Comparison of ENCODE assay signal across 21 cellular contexts in genomic region chrX:87697409-87697808, GRCh38.
DNase-seq lines count a peak whose midpoint lies in the region; ATAC-seq, FAIRE-seq and TF ChIP-seq lines count a peak whose summit lies in the region.
"Had no signal": no experiment of that assay in that cellular context is flagged by ENCODE, and none has a peak within 500 bp of the region (broad histone marks: within the 10 kb centered on the region; RNA-seq: fewer than 3 reads in every experiment).

No MANE protein-coding gene starts in this region.

- no peaks in the 10 kb centered on the region for H3K27me3 ChIP-seq in mammary epithelial cell (ENCODE audit: insufficient read depth, low read length)
- no peaks in the 10 kb centered on the region for H3K27me3 ChIP-seq in astrocyte (ENCODE audit: insufficient read depth, low read length)
- no peaks in the 10 kb centered on the region for H3K27me3 ChIP-seq in neural cell (ENCODE audit: insufficient read depth, low read depth, low read length)
- H3K27me3 ChIP-seq in left lung, result no peaks in the 10 kb centered on the region

- H3K9me3 Mint-ChIP-seq in MCF 10A (ENCODE audit: unreplicated experiment) (no peaks in the 10 kb centered on the region), astrocyte (ENCODE audit: unreplicated experiment) (no peaks in the 10 kb centered on the region)
- H3K9me3 Mint-ChIP-seq: CD8-positive, alpha-beta T cell had no signal

- POLR2A ChIA-PET in MCF 10A (lab: Yijun Ruan, JAX), result no interaction called here

- no TSS peak for BruUV-seq in MCF 10A (replicated peaks; lab: Mats Ljungman, UMichigan)
- BruUV-seq in mammary epithelial cell (replicated peaks; lab: Mats Ljungman, UMichigan), result no TSS peak

- ATAC-seq in left lung (no peak), left colon (no peak)
- ATAC-seq: CD8-positive, alpha-beta T cell had no signal

- H3K79me2 ChIP-seq in mammary epithelial cell (ENCODE audit: insufficient read depth, low read length) (no peaks in the 10 kb centered on the region), astrocyte (ENCODE audit: insufficient read depth, low read length) (no peaks in the 10 kb centered on the region), neural cell (replicated peaks; ENCODE audit: insufficient read depth, low read length) (no peaks in the 10 kb centered on the region)

- H3K9ac ChIP-seq in mammary epithelial cell (ENCODE audit: insufficient read depth, low read length) (no peak overlapping the region), astrocyte (ENCODE audit: low read length) (no peak overlapping the region), neural cell (ENCODE audit: low read length) (no peak overlapping the region)
- H3K9ac ChIP-seq: BLaER1 had no signal

- H3K4me3 Mint-ChIP-seq in MCF 10A (ENCODE audit: unreplicated experiment) (no peak overlapping the region), astrocyte (ENCODE audit: unreplicated experiment) (no peak overlapping the region)
- H3K4me3 Mint-ChIP-seq: B cell; CD4-positive, CD25-positive, alpha-beta regulatory T cell; CD8-positive, alpha-beta T cell had no signal

- intact Hi-C loops in MCF 10A (cut with micrococcal nuclease), result loop anchor here (2.0 to 10.0 kb wide), 2 partner anchors 437 to 915 kb away; no protein-coding TSS in a partner anchor
- intact Hi-C loops in mammary epithelial cell (cut with micrococcal nuclease), result no loop called here
- intact Hi-C loops in left lung (cut with DNase I), result no loop called here
- intact Hi-C loops in left colon (cut with DNase I, micrococcal nuclease), result no loop called here

- H3K9me3 ChIP-seq in mammary epithelial cell (replicated peaks; ENCODE audit: insufficient read depth, low read length) (no peaks in the 10 kb centered on the region), astrocyte (ENCODE audit: insufficient read depth, low read depth, low read length) (no peaks in the 10 kb centered on the region), neural cell (ENCODE audit: low read length) (no peaks in the 10 kb centered on the region), left lung (no peaks in the 10 kb centered on the region)
- H3K9me3 ChIP-seq: BLaER1 had no signal

- dilution Hi-C loops in mammary epithelial cell (cut with HindIII; ENCODE audit: low sequenced_read_pairs), result no loop called here

- no peaks in the 10 kb centered on the region for H3K9me2 ChIP-seq in neural cell (ENCODE audit: insufficient read depth, low read length)

- peak; percentile 56 for TF ChIP-seq RAD21 in neural cell (conservative IDR thresholded peaks at IDR 0.05)

- 0% methylated on average over 1 of the region's 1 CpG for WGBS in mammary epithelial cell (ENCODE audit: low coverage, missing lambda C conversion rate)

- in situ Hi-C loops in mammary epithelial cell (cut with MboI; ENCODE audit: low sequenced_read_pairs in 2 of 2), result no loop called here

- H3K4me2 ChIP-seq in mammary epithelial cell (ENCODE audit: insufficient read depth, low read depth, low read length) (no peak overlapping the region), astrocyte (ENCODE audit: low read length) (no peak overlapping the region), neural cell (ENCODE audit: low read length) (no peak overlapping the region)
- H3K4me2 ChIP-seq: BLaER1 had no signal

- no peak for DNase-seq in MCF 10A (ENCODE audit: unreplicated experiment)
- DNase-seq in mammary epithelial cell, result no peak
- DNase-seq in OCI-M1 (lab: John Stamatoyannopoulos, UW), result peak; percentile 3
- no peak for DNase-seq in astrocyte (ENCODE audit: low read depth)
- DNase-seq in left lung, result no peak
- no peak for DNase-seq in stimulated activated CD4-positive, alpha-beta T cell treated with anti-CD3 and anti-CD28 coated beads, Interleukin-4, amount 100 ng/mL, for 4 hours
- no peak for DNase-seq in left colon
- DNase-seq: CD4-positive, CD25-positive, alpha-beta regulatory T cell; CD8-positive, alpha-beta T cell; DMS 273 treated with DMSO at 0.1 percent for 48 hours; DND-41; H7; HCEC 1CT had no signal

- H3K27ac Mint-ChIP-seq in MCF 10A (ENCODE audit: low read depth, unreplicated experiment), result no peak overlapping the region
- no peak overlapping the region for H3K27ac Mint-ChIP-seq in astrocyte (ENCODE audit: unreplicated experiment)
- H3K27ac Mint-ChIP-seq: B cell; CD4-positive, CD25-positive, alpha-beta regulatory T cell; CD8-positive, alpha-beta T cell had no signal

- H3K27me3 Mint-ChIP-seq in MCF 10A (ENCODE audit: insufficient read depth, unreplicated experiment) (peaks cover 18% of the 10 kb centered on the region), astrocyte (ENCODE audit: low read depth, unreplicated experiment) (no peaks in the 10 kb centered on the region)
- H3K27me3 Mint-ChIP-seq: B cell; CD4-positive, CD25-positive, alpha-beta regulatory T cell had no signal

- TF ChIP-seq EP300 in neural cell (conservative IDR thresholded peaks at IDR 0.05; ENCODE audit: poor library complexity, severe bottlenecking), result no peak

- TF ChIP-seq CTCF in MCF 10A (IDR thresholded peaks at IDR 0.05; ENCODE audit: unreplicated experiment) (peak; percentile 13), mammary epithelial cell (conservative IDR thresholded peaks at IDR 0.05 in 1 of 2, IDR thresholded peaks at IDR 0.05 in 1 of 2; ENCODE audit: extremely low read depth in 1 of 2, insufficient read depth in 1 of 2, low read depth in 1 of 2, low read length in 2 of 2) (no peak), astrocyte (IDR thresholded peaks at IDR 0.05; ENCODE audit: insufficient read depth, low read depth, low read length) (no peak), neural cell (IDR thresholded peaks at IDR 0.05; ENCODE audit: poor library complexity, severe bottlenecking) (no peak), left lung (IDR thresholded peaks at IDR 0.05) (no peak)

- H3K4me3 ChIP-seq in mammary epithelial cell (replicated peaks in 1 of 3; ENCODE audit: insufficient read depth in 1 of 3, low read depth in 2 of 3, low read length in 3 of 3) (no peak overlapping the region), astrocyte (ENCODE audit: insufficient read depth, low read depth, low read length) (no peak overlapping the region), neural cell (ENCODE audit: low read length) (no peak overlapping the region), left lung (no peak overlapping the region)
- H3K4me3 ChIP-seq: BLaER1 had no signal

- CTCF ChIA-PET in MCF 10A (lab: Yijun Ruan, JAX) (interaction anchor here (0.6 to 1.4 kb wide), 2 partner anchors 457 to 915 kb away, joined by 4 read pairs; no protein-coding TSS in a partner anchor), mammary epithelial cell (lab: Charles Lee; ENCODE audit: low non-redundant PET) (no interaction called here)

- no peaks in the 10 kb centered on the region for H3K4me1 ChIP-seq in mammary epithelial cell (ENCODE audit: insufficient read depth, low read length)
- H3K4me1 ChIP-seq in astrocyte (ENCODE audit: insufficient read depth, low read length), result no peaks in the 10 kb centered on the region
- H3K4me1 ChIP-seq in left lung, result no peaks in the 10 kb centered on the region
- H3K4me1 ChIP-seq: BLaER1 had no signal

- no peaks in the 10 kb centered on the region for H3F3A ChIP-seq in neural cell (ENCODE audit: insufficient read depth, low read length, poor library complexity, severe bottlenecking)

- H3K4me1 Mint-ChIP-seq in MCF 10A (ENCODE audit: insufficient read depth, unreplicated experiment) (no peaks in the 10 kb centered on the region), astrocyte (ENCODE audit: low read depth, unreplicated experiment) (no peaks in the 10 kb centered on the region)
- H3K4me1 Mint-ChIP-seq: B cell; CD4-positive, CD25-positive, alpha-beta regulatory T cell had no signal

- H4K20me1 ChIP-seq in mammary epithelial cell (ENCODE audit: insufficient read depth, low read length) (no peaks in the 10 kb centered on the region), astrocyte (ENCODE audit: insufficient read depth, low read length) (no peaks in the 10 kb centered on the region), neural cell (ENCODE audit: insufficient read depth) (no peaks in the 10 kb centered on the region)
- H4K20me1 ChIP-seq: BLaER1 had no signal

- FAIRE-seq in astrocyte (lab: Jason Lieb, UNC), result peak; percentile 37
- FAIRE-seq: D721Med, G401.6, GM12892, H1 had no signal

- H3K36me3 Mint-ChIP-seq in MCF 10A (ENCODE audit: insufficient read depth, unreplicated experiment) (no peaks in the 10 kb centered on the region), astrocyte (ENCODE audit: low read depth, unreplicated experiment) (no peaks in the 10 kb centered on the region)
- H3K36me3 Mint-ChIP-seq: CD4-positive, CD25-positive, alpha-beta regulatory T cell; CD8-positive, alpha-beta T cell had no signal

- no peaks in the 10 kb centered on the region for H3K36me3 ChIP-seq in mammary epithelial cell (ENCODE audit: insufficient read depth, low read length)
- no peaks in the 10 kb centered on the region for H3K36me3 ChIP-seq in astrocyte (ENCODE audit: insufficient read depth, low read length)
- H3K36me3 ChIP-seq in neural cell (ENCODE audit: insufficient read depth, low read length), result no peaks in the 10 kb centered on the region
- no peaks in the 10 kb centered on the region for H3K36me3 ChIP-seq in left lung
- H3K36me3 ChIP-seq: BLaER1 had no signal

- H2AFZ ChIP-seq in mammary epithelial cell (ENCODE audit: low read depth, low read length) (no peak overlapping the region), astrocyte (ENCODE audit: low read depth, low read length) (no peak overlapping the region), neural cell (ENCODE audit: low read depth, low read length) (no peak overlapping the region)

- no peak overlapping the region for H3K27ac ChIP-seq in mammary epithelial cell (ENCODE audit: insufficient read depth, low read depth, low read length)
- H3K27ac ChIP-seq in astrocyte (ENCODE audit: low read depth, low read length), result no peak overlapping the region
- H3K27ac ChIP-seq in neural cell (ENCODE audit: low read length), result no peak overlapping the region
- H3K27ac ChIP-seq in left lung, result no peak overlapping the region
- H3K27ac ChIP-seq: BLaER1, C4-2B had no signal

TF ChIP-seq in neural cell, 6 proteins besides CTCF, POLR2A, EP300 and RAD21 (continues in another document):
- no peak for TF ChIP-seq SMC3 (conservative IDR thresholded peaks at IDR 0.05; ENCODE audit: poor library complexity)
- TF ChIP-seq POLR2AphosphoS5 (IDR thresholded peaks at IDR 0.05), result no peak
